ENCODE assay signal across 19 cellular contexts in genomic region chr11:122769126-122769780, GRCh38.
"Had no signal": no experiment of that assay in that cellular context is flagged by ENCODE, and none has a peak within 500 bp of the region (broad histone marks: within the 10 kb centered on the region; RNA-seq: fewer than 3 reads in every experiment).

No MANE protein-coding gene starts in this region.

- ATAC-seq: activated CD4-positive, alpha-beta T cell treated with anti-CD3 and anti-CD28 coated beads for 36 hours; esophagus mucosa; gastrocnemius medialis; heart right ventricle; left lobe of liver; natural killer cell; right cardiac atrium had no signal

- H3K9me3 ChIP-seq: breast epithelium, gastrocnemius medialis, heart right ventricle, stomach, thoracic aorta had no signal

- H3K36me3 Mint-ChIP-seq: activated naive CD4-positive, alpha-beta T cell treated with anti-CD3 and anti-CD28 coated beads, Interleukin-2, amount 10 ng/mL, durations not matched to agents 7 days and 5 days; natural killer cell had no signal

- H3K4me1 ChIP-seq: breast epithelium, gastrocnemius medialis, stomach had no signal

- H3K27me3 Mint-ChIP-seq: activated CD4-positive, alpha-beta T cell treated with anti-CD3 and anti-CD28 coated beads for 36 hours had no signal

- H3K9me3 Mint-ChIP-seq: activated naive CD4-positive, alpha-beta T cell treated with anti-CD3 and anti-CD28 coated beads, Interleukin-2, amount 10 ng/mL, durations not matched to agents 7 days and 5 days; natural killer cell had no signal

- DNase-seq: activated CD4-positive, alpha-beta T cell treated with anti-CD3 and anti-CD28 coated beads for 36 hours; activated CD8-positive, alpha-beta memory T cell treated with anti-CD3 and anti-CD28 coated beads for 24 hours; activated naive CD4-positive, alpha-beta T cell treated with anti-CD3 and anti-CD28 coated beads, Interleukin-2, amount 10 ng/mL, durations not matched to agents 7 days and 5 days; amniotic stem cell; dorsolateral prefrontal cortex; gastrocnemius medialis; heart right ventricle; islet precursor cell; natural killer cell; nucleus accumbens; right cardiac atrium; small intestine; stomach; T-helper 9 cell had no signal

- H3K27ac Mint-ChIP-seq: activated CD4-positive, alpha-beta T cell treated with anti-CD3 and anti-CD28 coated beads for 36 hours; activated naive CD4-positive, alpha-beta T cell treated with anti-CD3 and anti-CD28 coated beads, Interleukin-2, amount 10 ng/mL, durations not matched to agents 7 days and 5 days; natural killer cell had no signal

- H3K4me1 Mint-ChIP-seq: activated naive CD4-positive, alpha-beta T cell treated with anti-CD3 and anti-CD28 coated beads, Interleukin-2, amount 10 ng/mL, durations not matched to agents 7 days and 5 days had no signal

- H3K4me3 Mint-ChIP-seq: activated CD4-positive, alpha-beta T cell treated with anti-CD3 and anti-CD28 coated beads for 36 hours; activated naive CD4-positive, alpha-beta T cell treated with anti-CD3 and anti-CD28 coated beads, Interleukin-2, amount 10 ng/mL, durations not matched to agents 7 days and 5 days; natural killer cell had no signal

- H3K27me3 ChIP-seq: breast epithelium, dorsolateral prefrontal cortex, stomach had no signal

- H3K4me3 ChIP-seq: breast epithelium, dorsolateral prefrontal cortex, gastrocnemius medialis, heart right ventricle, stomach, thoracic aorta had no signal

- H3K36me3 ChIP-seq: breast epithelium, gastrocnemius medialis, heart right ventricle, stomach, thoracic aorta had no signal

- H3K27ac ChIP-seq: breast epithelium, dorsolateral prefrontal cortex, gastrocnemius medialis, heart right ventricle, stomach, thoracic aorta, VCaP had no signal
